In genomic region chr9:12718482-12719026, GRCh38 we compare ENCODE assay signal across 12 cellular contexts. TPM values are rescaled to one million over a fixed set of nuclear protein-coding genes. Genes with fewer than 3 reads are reported as not detected.
DNase-seq lines count a peak whose midpoint lies in the region; ATAC-seq lines count a peak whose summit lies in the region.
"Had no signal": no experiment of that assay in that cellular context is flagged by ENCODE, and none has a peak within 500 bp of the region (broad histone marks: within the 10 kb centered on the region; RNA-seq: fewer than 3 reads in every experiment).

No MANE protein-coding gene starts in this region.

- peak; percentile 84 for DNase-seq in G401 (ENCODE audit: low spot score)
- peak; percentile 61 for DNase-seq in NCI-H69 (lab: John Stamatoyannopoulos, UW)
- peak; percentile 11 for DNase-seq in fibroblast of gingiva (ENCODE audit: low read depth)
- DNase-seq in middle frontal gyrus (ENCODE audit: extremely low spot score, low spot score): peak; percentile 76
- DNase-seq in NOMO-1 (lab: John Stamatoyannopoulos, UW; ENCODE audit: unreplicated experiment in 2 of 2): no peak
- no peak for DNase-seq in activated CD4-positive, alpha-beta T cell treated with anti-CD3 and anti-CD28 coated beads for 1 hour
- no peak for DNase-seq in T-helper 1 cell
- DNase-seq: activated T-cell treated with anti-CD3 and anti-CD28 coated beads, Interleukin-2, amount 50 U/mL, for 1 hour; Caco-2; NCI-H1417 treated with DMSO at 0.1 percent for 48 hours; T-cell had no signal

- in situ Hi-C loops in G401 (cut with HindIII; ENCODE audit: low sequenced_read_pairs): no loop called here

- no peak for ATAC-seq in HG02852 (IDR thresholded peaks at IDR 0.05; ENCODE audit: unreplicated experiment)
- ATAC-seq: T-cell had no signal

RNA-seq across cellular contexts. Expression of gene TYRP1, which starts 25.4 kb away (rescaled TPM):
- total RNA-seq in G401 (2014; rRNA removed; shearing (Covaris generic)): not detected in 2 replicates
- total RNA-seq: Caco-2, T-cell had no signal

RNA-seq across cellular contexts. Expression of gene LURAP1L, which starts 56.3 kb away (rescaled TPM):
- total RNA-seq in G401 (2014; rRNA removed; shearing (Covaris generic)): not detected in 2 replicates
- total RNA-seq: Caco-2, T-cell had no signal

Comparison
In these comparisons a context has a peak if more than half of its experiments do, and no peak if none do; other contexts are left out.
1. DNase-seq: peak in G401 (single experiment), NCI-H69 (single experiment), fibroblast of gingiva (single experiment) and middle frontal gyrus (single experiment); none in NOMO-1 (0 of 2), activated CD4-positive, alpha-beta T cell treated with anti-CD3 and anti-CD28 coated beads for 1 hour (single experiment) and T-helper 1 cell (0 of 5).